Comparison of ENCODE assay signal across 14 cellular contexts in genomic region chr4:87079967-87080366, GRCh38.
DNase-seq lines count a peak whose midpoint lies in the region; ATAC-seq and TF ChIP-seq lines count a peak whose summit lies in the region.
"Had no signal": no experiment of that assay in that cellular context is flagged by ENCODE, and none has a peak within 500 bp of the region (broad histone marks: within the 10 kb centered on the region; RNA-seq: fewer than 3 reads in every experiment).

No MANE protein-coding gene starts in this region.

- peaks cover 36% of the 10 kb centered on the region for H3K4me1 Mint-ChIP-seq in activated CD4-positive, alpha-beta memory T cell treated with anti-CD3 and anti-CD28 coated beads for 36 hours (ENCODE audit: low read depth)

- H3K36me3 ChIP-seq in ACC112 (ENCODE audit: insufficient read depth, low read length) (peaks cover 8% of the 10 kb centered on the region), esophagus squamous epithelium (peaks cover 0 to 13% (median 0%) of the 10 kb centered on the region in 3 donors), rectal smooth muscle tissue (ENCODE audit: control insufficient read depth, insufficient read depth, low read length) (no peaks in the 10 kb centered on the region)

- CTCF ChIA-PET in activated CD4-positive, alpha-beta memory T cell treated with anti-CD3 and anti-CD28 coated beads for 36 hours (lab: Charles Lee): interaction anchor here (1.7 kb wide), 1 partner anchor 158 kb away, joined by 6 read pairs; no protein-coding TSS in a partner anchor

- H3K4me1 ChIP-seq in ACC112 (ENCODE audit: control insufficient read depth, insufficient read depth, low read length, unreplicated experiment) (peaks cover 46% of the 10 kb centered on the region), esophagus squamous epithelium (peaks cover 35 to 90% (median 68%) of the 10 kb centered on the region in 3 donors), rectal smooth muscle tissue (ENCODE audit: control insufficient read depth, insufficient read depth, low read length) (peaks cover 65% of the 10 kb centered on the region)

- POLR2A ChIA-PET in activated CD4-positive, alpha-beta memory T cell treated with anti-CD3 and anti-CD28 coated beads for 36 hours (lab: Charles Lee): no interaction called here

- no peak for TF ChIP-seq POLR2A in esophagus squamous epithelium (IDR thresholded peaks at IDR 0.05)

- H3K27ac ChIP-seq in ACC112 (ENCODE audit: low read depth, low read length) (peak overlapping the region; percentile 82), esophagus squamous epithelium (peak overlapping the region; percentile 46 to 81 (median 78)), rectal smooth muscle tissue (ENCODE audit: low read depth, low read length) (peak overlapping the region; percentile 73)

- H3K27me3 Mint-ChIP-seq in activated CD4-positive, alpha-beta memory T cell treated with anti-CD3 and anti-CD28 coated beads for 36 hours: no peaks in the 10 kb centered on the region
- H3K27me3 Mint-ChIP-seq: activated naive CD8-positive, alpha-beta T cell had no signal

- ATAC-seq in GM21786 (IDR thresholded peaks at IDR 0.05; ENCODE audit: unreplicated experiment): no peak

- intact Hi-C loops in esophagus squamous epithelium (cut with DNase I): no loop called here
- intact Hi-C loops in activated CD4-positive, alpha-beta memory T cell treated with anti-CD3 and anti-CD28 coated beads for 36 hours (cut with micrococcal nuclease): no loop called here

- H3K27ac Mint-ChIP-seq in activated CD4-positive, alpha-beta memory T cell treated with anti-CD3 and anti-CD28 coated beads for 36 hours: no peak overlapping the region
- H3K27ac Mint-ChIP-seq: activated naive CD8-positive, alpha-beta T cell had no signal

- H3K9me3 Mint-ChIP-seq in activated CD4-positive, alpha-beta memory T cell treated with anti-CD3 and anti-CD28 coated beads for 36 hours: peaks cover 2% of the 10 kb centered on the region

- H3K4me3 Mint-ChIP-seq in activated CD4-positive, alpha-beta memory T cell treated with anti-CD3 and anti-CD28 coated beads for 36 hours: no peak overlapping the region
- H3K4me3 Mint-ChIP-seq: activated naive CD8-positive, alpha-beta T cell had no signal

- H3K9ac ChIP-seq in rectal smooth muscle tissue (ENCODE audit: low read length): no peak overlapping the region

- H3K36me3 Mint-ChIP-seq in activated CD4-positive, alpha-beta memory T cell treated with anti-CD3 and anti-CD28 coated beads for 36 hours: peaks cover 7% of the 10 kb centered on the region

- peaks cover 58% of the 10 kb centered on the region for H3K79me2 ChIP-seq in ACC112 (ENCODE audit: control insufficient read depth, insufficient read depth, low read length, unreplicated experiment)

- TF ChIP-seq CTCF in esophagus squamous epithelium (IDR thresholded peaks at IDR 0.05): no peak

- H2AFZ ChIP-seq in ACC112 (ENCODE audit: low read length, unreplicated experiment): no peak overlapping the region

- 64 to 71% methylated on average over 2 of the region's 2 CpGs for WGBS in esophagus squamous epithelium, 2 donors

- H3K27me3 ChIP-seq in ACC112 (ENCODE audit: insufficient read depth, low read length) (no peaks in the 10 kb centered on the region), esophagus squamous epithelium (no peaks in the 10 kb centered on the region), rectal smooth muscle tissue (ENCODE audit: control insufficient read depth, insufficient read depth, low read length) (no peaks in the 10 kb centered on the region)

- H3K4me3 ChIP-seq in ACC112 (ENCODE audit: low read depth, low read length) (no peak overlapping the region), esophagus squamous epithelium (no peak overlapping the region), rectal smooth muscle tissue (ENCODE audit: low read length) (no peak overlapping the region)

- H3K9me3 ChIP-seq in esophagus squamous epithelium: no peaks in the 10 kb centered on the region

- DNase-seq in OCI-M1 (lab: John Stamatoyannopoulos, UW): peak; percentile 43
- DNase-seq in esophagus squamous epithelium (lab: John Stamatoyannopoulos, UW): no peak
- no peak for DNase-seq in GOT3 (lab: John Stamatoyannopoulos, UW)
- no peak for DNase-seq in activated CD4-positive, alpha-beta memory T cell treated with anti-CD3 and anti-CD28 coated beads for 36 hours
- DNase-seq in NCI-H2029 treated with DMSO at 0.1 percent for 48 hours (lab: John Stamatoyannopoulos, UW): no peak
- DNase-seq: cortex of kidney; DMS79; Karpas-422; NCI-H2107; NK-92 treated with Interleukin-12 subunit alpha and Interleukin-12 subunit beta, amount 100 ng/mL, for 24 hours had no signal
